ENCODE assay signal across 34 cellular contexts in genomic region chr1:156320560-156320959, GRCh38. TPM values are rescaled to one million over a fixed set of nuclear protein-coding genes. Genes with fewer than 3 reads are reported as not detected.
"Had no signal": no experiment of that assay in that cellular context is flagged by ENCODE, and none has a peak within 500 bp of the region (broad histone marks: within the 10 kb centered on the region; RNA-seq: fewer than 3 reads in every experiment).

No MANE protein-coding gene starts in this region.

- H3K27ac Mint-ChIP-seq: activated CD4-positive, alpha-beta memory T cell treated with anti-CD3 and anti-CD28 coated beads, Interleukin-2, amount 10 ng/mL, durations not matched to agents 7 days and 5 days; activated CD4-positive, alpha-beta T cell treated with anti-CD3 and anti-CD28 coated beads, Interleukin-2, amount 10 ng/mL, durations not matched to agents 7 days and 5 days; progenitor cell of endocrine pancreas; WTC11 had no signal

- ATAC-seq: left colon; naive thymus-derived CD4-positive, alpha-beta T cell; sciatic nerve; stimulated activated naive CD8-positive, alpha-beta T cell treated with anti-CD3 and anti-CD28 coated beads, Interleukin-15, amount 100 ng/mL, for 72 hours; WTC11 had no signal

- H3K9me3 Mint-ChIP-seq: activated CD4-positive, alpha-beta memory T cell treated with anti-CD3 and anti-CD28 coated beads, Interleukin-2, amount 10 ng/mL, durations not matched to agents 7 days and 5 days; activated CD4-positive, alpha-beta T cell treated with anti-CD3 and anti-CD28 coated beads, Interleukin-2, amount 10 ng/mL, durations not matched to agents 7 days and 5 days; naive thymus-derived CD4-positive, alpha-beta T cell; stimulated activated naive CD8-positive, alpha-beta T cell treated with anti-CD3 and anti-CD28 coated beads, Interleukin-15, amount 100 ng/mL, for 72 hours; WTC11 had no signal

- H3K9me3 ChIP-seq: ovary, upper lobe of left lung, vagina had no signal

- H3K27ac ChIP-seq: ovary, skin epidermis, upper lobe of left lung, vagina had no signal

- H3K4me3 ChIP-seq: ovary, skin epidermis, upper lobe of left lung, vagina had no signal

- H3K27me3 Mint-ChIP-seq: activated CD4-positive, alpha-beta memory T cell treated with anti-CD3 and anti-CD28 coated beads, Interleukin-2, amount 10 ng/mL, durations not matched to agents 7 days and 5 days; activated CD4-positive, alpha-beta T cell treated with anti-CD3 and anti-CD28 coated beads, Interleukin-2, amount 10 ng/mL, durations not matched to agents 7 days and 5 days; naive thymus-derived CD4-positive, alpha-beta T cell; progenitor cell of endocrine pancreas; stimulated activated naive CD8-positive, alpha-beta T cell treated with anti-CD3 and anti-CD28 coated beads, Interleukin-15, amount 100 ng/mL, for 72 hours had no signal

- H3K4me3 Mint-ChIP-seq: activated CD4-positive, alpha-beta memory T cell treated with anti-CD3 and anti-CD28 coated beads, Interleukin-2, amount 10 ng/mL, durations not matched to agents 7 days and 5 days; activated CD4-positive, alpha-beta T cell treated with anti-CD3 and anti-CD28 coated beads, Interleukin-2, amount 10 ng/mL, durations not matched to agents 7 days and 5 days; naive thymus-derived CD4-positive, alpha-beta T cell; stimulated activated naive CD8-positive, alpha-beta T cell treated with anti-CD3 and anti-CD28 coated beads, Interleukin-15, amount 100 ng/mL, for 72 hours; WTC11 had no signal

- FAIRE-seq: colon, kidney had no signal

- H3K36me3 ChIP-seq: ovary had no signal

- H3K4me1 ChIP-seq: upper lobe of left lung, vagina had no signal

- H3K4me1 Mint-ChIP-seq: activated CD4-positive, alpha-beta memory T cell treated with anti-CD3 and anti-CD28 coated beads, Interleukin-2, amount 10 ng/mL, durations not matched to agents 7 days and 5 days; activated CD4-positive, alpha-beta T cell treated with anti-CD3 and anti-CD28 coated beads, Interleukin-2, amount 10 ng/mL, durations not matched to agents 7 days and 5 days; stimulated activated naive CD8-positive, alpha-beta T cell treated with anti-CD3 and anti-CD28 coated beads, Interleukin-15, amount 100 ng/mL, for 72 hours; WTC11 had no signal

- H3K27me3 ChIP-seq: ovary, upper lobe of left lung, vagina had no signal

- DNase-seq: activated CD4-positive, alpha-beta memory T cell treated with anti-CD3 and anti-CD28 coated beads, Interleukin-2, amount 10 ng/mL, durations not matched to agents 7 days and 5 days; activated CD4-positive, alpha-beta T cell treated with anti-CD3 and anti-CD28 coated beads for 1 hour; activated CD4-positive, alpha-beta T cell treated with anti-CD3 and anti-CD28 coated beads, Interleukin-2, amount 10 ng/mL, durations not matched to agents 7 days and 5 days; activated CD8-positive, alpha-beta memory T cell treated with anti-CD3 and anti-CD28 coated beads, Interleukin-2, amount 50 U/mL, for 48 hours; activated naive CD4-positive, alpha-beta T cell; activated T-cell treated with anti-CD3 and anti-CD28 coated beads, Interleukin-2, amount 50 U/mL, for 48 hours; amniotic stem cell; dermis blood vessel endothelial cell; effector CD8-positive, alpha-beta T cell; head of caudate nucleus; hippocampal formation; kidney; left colon; midbrain; naive thymus-derived CD4-positive, alpha-beta T cell; ovary; stimulated activated CD4-positive, alpha-beta T cell treated with anti-CD3 and anti-CD28 coated beads, Interleukin-12 subunit alpha, Interleukin-12 subunit beta, amount 100 ng/mL, for 4 hours; stimulated activated CD4-positive, alpha-beta T cell treated with anti-CD3 and anti-CD28 coated beads, Interleukin-4, amount 100 ng/mL, for 1 hour; stimulated activated naive CD8-positive, alpha-beta T cell treated with anti-CD3 and anti-CD28 coated beads, Interleukin-15, amount 100 ng/mL, for 72 hours; substantia nigra; T-helper 2 cell; upper lobe of left lung had no signal

RNA-seq across cellular contexts. Expression of gene TSACC, which starts 17.8 kb away (rescaled TPM):
- total RNA-seq: dermis blood vessel endothelial cell, fibroblast of villous mesenchyme, kidney, left colon, ovary, renal cortical epithelial cell, sciatic nerve, vagina had no signal
- polyA plus RNA-seq: neural cell had no signal

RNA-seq across cellular contexts. Expression of gene VHLL, which starts 21.5 kb away (rescaled TPM):
- total RNA-seq: activated CD4-positive, alpha-beta memory T cell treated with anti-CD3 and anti-CD28 coated beads, Interleukin-2, amount 10 ng/mL, durations not matched to agents 7 days and 5 days; dermis blood vessel endothelial cell; fibroblast of lung; fibroblast of villous mesenchyme; kidney; left colon; lower leg skin; naive thymus-derived CD4-positive, alpha-beta T cell; renal cortical epithelial cell; sciatic nerve; vagina; WTC11 had no signal
- polyA plus RNA-seq: esophagus; fibroblast of lung; naive thymus-derived CD4-positive, alpha-beta T cell; ovary had no signal
